8 cellular contexts compared by ENCODE assay signal in genomic region chr22:21712751-21713427, GRCh38. TPM values are rescaled to one million over a fixed set of nuclear protein-coding genes. Genes with fewer than 3 reads are reported as not detected.
DNase-seq lines count a peak whose midpoint lies in the region; ATAC-seq and TF ChIP-seq lines count a peak whose summit lies in the region.

No MANE protein-coding gene starts in this region.

- H4K20me1 ChIP-seq in GM23248 (ENCODE audit: insufficient read depth), result no peaks in the 10 kb centered on the region

- peak overlapping the region; percentile 87 for H2AFZ ChIP-seq in GM23248

- no peaks in the 10 kb centered on the region for H3K9me2 ChIP-seq in GM23248 (ENCODE audit: insufficient read depth)

- no peak for TF ChIP-seq POLR2A in esophagus squamous epithelium (IDR thresholded peaks at IDR 0.05)

- H3K4me1 Mint-ChIP-seq in natural killer cell, result peaks cover 21% of the 10 kb centered on the region in 2 donors

- peak; percentile 83 to 98 (median 95) for ATAC-seq in natural killer cell

- H3K4me2 ChIP-seq in GM23248 (ENCODE audit: unreplicated experiment), result peak overlapping the region; percentile 85

- H3K9me3 Mint-ChIP-seq in natural killer cell, result no peaks in the 10 kb centered on the region

- H3K36me3 ChIP-seq in GM23248 (ENCODE audit: low read depth) (no peaks in the 10 kb centered on the region), esophagus squamous epithelium (no peaks in the 10 kb centered on the region)

- H3K9ac ChIP-seq in GM23248, result no peak overlapping the region

- H3K4me3 Mint-ChIP-seq in natural killer cell, result no peak overlapping the region

- no peak overlapping the region for H3K4me3 ChIP-seq in AG09309 (ENCODE audit: control insufficient read depth, low read depth, low read length)
- H3K4me3 ChIP-seq in GM23248, result peak overlapping the region; percentile 61
- H3K4me3 ChIP-seq in esophagus squamous epithelium, result peak overlapping the region in 1 of 4 donors; percentile 6

- no peaks in the 10 kb centered on the region for H3K27me3 Mint-ChIP-seq in natural killer cell (ENCODE audit: low read depth in 2 of 2)

- no peaks in the 10 kb centered on the region for H3F3A ChIP-seq in GM23248 (ENCODE audit: insufficient read depth)

- H3K27ac ChIP-seq in GM23248 (no peak overlapping the region), esophagus squamous epithelium (no peak overlapping the region)

- intact Hi-C loops in esophagus squamous epithelium (cut with DNase I), result loop anchor here (5.0 kb wide), 2 partner anchors 224 to 239 kb away; partner anchors contain the start of gene PPM1F
- intact Hi-C loops in natural killer cell (cut with micrococcal nuclease), result loop anchor here (1.0 to 5.0 kb wide), 3 partner anchors 154 to 240 kb away; partner anchors contain the start of genes MAPK1 and PPM1F

- H3K9me3 ChIP-seq in GM23248 (ENCODE audit: low read depth) (no peaks in the 10 kb centered on the region), esophagus squamous epithelium (no peaks in the 10 kb centered on the region)

- H3K79me2 ChIP-seq in GM23248 (ENCODE audit: insufficient read depth), result no peaks in the 10 kb centered on the region

- no peaks in the 10 kb centered on the region for H3K36me3 Mint-ChIP-seq in natural killer cell

- in situ Hi-C loops in GM23248 (cut with MboI), result loop anchor here (5.0 kb wide), 1 partner anchor 229 kb away; no protein-coding TSS in a partner anchor

- H3K27me3 ChIP-seq in GM23248 (replicated peaks; ENCODE audit: insufficient read depth), result no peaks in the 10 kb centered on the region
- H3K27me3 ChIP-seq in esophagus squamous epithelium, result no peaks in the 10 kb centered on the region

- H3K27ac Mint-ChIP-seq in natural killer cell, result peak overlapping the region; percentile 76 to 80

- H3K4me1 ChIP-seq in GM23248 (ENCODE audit: insufficient read depth) (peaks cover 10% of the 10 kb centered on the region), esophagus squamous epithelium (peaks cover 0 to 20% (median 3%) of the 10 kb centered on the region in 3 donors)

- 0 to 1% methylated on average over 14 of the region's 14 CpGs for WGBS in GM23248 (ENCODE audit: low coverage in 1 of 2, low lambda C conversion rate in 2 of 2, missing lambda C conversion rate in 2 of 2), 2 experiments
- 6 to 7% methylated on average over 14 of the region's 14 CpGs for WGBS in esophagus squamous epithelium, 2 donors

- DNase-seq in AG09309 (ENCODE audit: low read depth), result peak; percentile 32
- DNase-seq in GM23248, result peak; percentile 89
- DNase-seq in NOMO-1 treated with DMSO at 0.1 percent for 48 hours (lab: John Stamatoyannopoulos, UW; ENCODE audit: unreplicated experiment), result peak; percentile 64
- peak; percentile 45 for DNase-seq in activated T-cell treated with anti-CD3 and anti-CD28 coated beads for 24 hours (ENCODE audit: low read depth)
- DNase-seq in esophagus squamous epithelium (lab: John Stamatoyannopoulos, UW), result no peak
- DNase-seq in natural killer cell, result peak; percentile 59
- DNase-seq in stimulated activated naive CD4-positive, alpha-beta T cell treated with Interleukin-2 at 50 U/mL for 16 hours (lab: John Stamatoyannopoulos, UW), result peak; percentile 46
- DNase-seq in NCI-H128 (lab: John Stamatoyannopoulos, UW; ENCODE audit: unreplicated experiment), result no peak

- TF ChIP-seq CTCF in AG09309 (IDR thresholded peaks at IDR 0.05; ENCODE audit: control insufficient read depth, insufficient read depth, low read depth, low read length, missing control alignments) (peak; percentile 75), esophagus squamous epithelium (IDR thresholded peaks at IDR 0.05) (peak; percentile 60 to 77 (median 68)), natural killer cell (IDR thresholded peaks at IDR 0.05) (peak; percentile 74)

RNA-seq across cellular contexts. Expression of gene YPEL1, which starts 22.7 kb away (rescaled TPM):
- total RNA-seq in GM23248 (2014; rRNA removed; shearing (Covaris generic)), result 0.22 and 0.63 TPM in 2 replicates
- 0.47 and 1.1 TPM in 2 replicates for polyA plus RNA-seq in GM23248 (2016; fragmentation: Nextera tagmentation; extraction: Ambion mirVana)
- total RNA-seq in esophagus squamous epithelium, result 1 to 10 TPM in 3 of 4 donors, under 1 TPM in 1; 0.53 to 8.5 (median 3.0) TPM
- 10 to 100 TPM; 59.9 to 86.3 (median 68.8) TPM for total RNA-seq in natural killer cell

RNA-seq across cellular contexts. Expression of gene PPIL2, which starts 47.1 kb away (rescaled TPM):
- total RNA-seq in GM23248 (2014; rRNA removed; shearing (Covaris generic)), result 22.3 and 23.7 TPM in 2 replicates
- 26.1 TPM in 2 replicates for polyA plus RNA-seq in GM23248 (2016; fragmentation: Nextera tagmentation; extraction: Ambion mirVana)
- total RNA-seq in esophagus squamous epithelium (10 to 100 TPM; 20.9 to 53.6 (median 49.7) TPM), natural killer cell (100 to 1,000 TPM; 101 to 127 (median 124) TPM)

Comparison
In these comparisons a context has a peak if more than half of its experiments do, and no peak if none do; other contexts are left out.
1. DNase-seq: peak in AG09309 (single experiment), GM23248 (single experiment), NOMO-1 treated with DMSO at 0.1 percent for 48 hours (single experiment), activated T-cell treated with anti-CD3 and anti-CD28 coated beads for 24 hours (single experiment), natural killer cell (single experiment) and stimulated activated naive CD4-positive, alpha-beta T cell treated with Interleukin-2 at 50 U/mL for 16 hours (single experiment); none in esophagus squamous epithelium (single experiment) and NCI-H128 (single experiment).
2. RNA of gene YPEL1, which starts 22.7 kb away (total RNA-seq): 59.9 to 86.3 TPM in natural killer cell; 0.53 to 8.5 TPM in esophagus squamous epithelium and 0.22 to 0.63 TPM in GM23248; every median in the first group is over 4 times any median in the second.
3. Peak in every context shown above with its lines, with median percentiles within 50 percentile points of each other: CTCF ChIP-seq.